Comparison of ENCODE assay signal across 9 cellular contexts in the genomic region with DNA sequence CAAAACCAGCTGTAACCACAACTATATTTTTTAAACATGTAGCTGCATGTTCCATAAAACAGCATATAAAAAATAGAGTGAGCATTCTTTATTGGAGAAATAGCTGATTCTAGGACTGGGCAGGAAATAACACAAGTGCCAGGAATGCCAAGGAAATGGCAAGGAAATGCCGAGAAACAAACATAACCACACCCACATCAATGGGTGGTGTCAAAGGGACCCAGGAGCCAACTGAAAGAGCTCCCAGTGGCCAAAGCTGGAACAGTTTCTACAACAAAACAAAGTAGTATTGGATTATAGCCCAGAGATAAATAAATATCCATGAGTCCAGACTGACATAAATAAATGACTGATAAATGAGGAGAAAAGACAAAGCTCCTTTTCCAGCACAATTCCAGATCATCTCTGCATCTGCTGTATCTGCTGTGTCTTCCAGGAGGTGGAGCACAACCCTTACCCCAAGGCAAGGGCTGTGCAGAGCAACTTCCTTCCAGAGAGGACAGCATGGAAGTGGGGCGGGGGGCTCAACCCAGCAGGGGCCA. TPM values are rescaled to one million over a fixed set of nuclear protein-coding genes. Genes with fewer than 3 reads are reported as not detected.
A peak's percentile ranks its signal among the peaks of the same experiment; 100 is the strongest.
DNase-seq lines count a peak whose midpoint lies in the region; ATAC-seq and TF ChIP-seq lines count a peak whose summit lies in the region.
"Had no signal": no experiment of that assay in that cellular context is flagged by ENCODE, and none has a peak within 500 bp of the region (broad histone marks: within the 10 kb centered on the region; RNA-seq: fewer than 3 reads in every experiment).

No MANE protein-coding gene starts in this region.

- no peak for ATAC-seq in HG02938 (IDR thresholded peaks at IDR 0.05; ENCODE audit: unreplicated experiment)

- peak; percentile 65 for TF ChIP-seq CTCF in A673 (conservative IDR thresholded peaks at IDR 0.05; ENCODE audit: low read depth, low read length)
- TF ChIP-seq CTCF in HEK293 (tag by site-specific recombination; IDR thresholded peaks at IDR 0.05): peak; percentile 75

- POLR2A ChIA-PET in A673 (lab: Charles Lee; ENCODE audit: low non-redundant PET): interaction anchor here (0.5 kb wide), 1 partner anchor 453 kb away, joined by 5 read pairs; no protein-coding TSS in a partner anchor
- POLR2A ChIA-PET in HEK293 (lab: Yijun Ruan, JAX): interaction anchor here (0.6 kb wide), 1 partner anchor 222 kb away, joined by 3 read pairs; no protein-coding TSS in a partner anchor

- H3K27me3 ChIP-seq in A673 (replicated peaks; ENCODE audit: insufficient read depth, low read depth, low read length, poor library complexity): no peaks in the 10 kb centered on the region
- H3K27me3 ChIP-seq in adipocyte (replicated peaks; ENCODE audit: control insufficient read depth, insufficient read depth, low read length): no peaks in the 10 kb centered on the region

- peak overlapping the region; percentile 64 for H3K27ac ChIP-seq in A673 (ENCODE audit: low read depth, low read length, poor library complexity, severe bottlenecking)
- H3K27ac ChIP-seq in HEK293 (ENCODE audit: extremely low read depth, low read depth, low read length): no peak overlapping the region

- DNase-seq in A673 (ENCODE audit: low spot score) (peak; percentile 91), adipocyte (ENCODE audit: low read depth) (peak; percentile 81), iris pigment epithelial cell (ENCODE audit: low read depth) (peak; percentile 68), NCI-H2029 treated with DMSO at 0.1 percent for 48 hours (lab: John Stamatoyannopoulos, UW) (no peak), NCI-H510A (lab: John Stamatoyannopoulos, UW) (no peak)
- no peak for DNase-seq in stimulated activated CD4-positive, alpha-beta T cell treated with anti-CD3 and anti-CD28 coated beads, Interleukin-4, amount 100 ng/mL, for 4 hours
- DNase-seq: GDM1 had no signal

- H3K4me3 ChIP-seq in A673 (ENCODE audit: low read depth, low read length, poor library complexity, severe bottlenecking) (no peak overlapping the region), HEK293 (ENCODE audit: low read depth, low read length) (no peak overlapping the region), adipocyte (ENCODE audit: low read length) (peak overlapping the region; percentile 20)

- H3K9me3 ChIP-seq in A673 (ENCODE audit: low read depth, low read length, poor library complexity, severe bottlenecking) (no peaks in the 10 kb centered on the region), HEK293 (ENCODE audit: control insufficient read depth, insufficient read depth, low read depth, low read length) (no peaks in the 10 kb centered on the region), adipocyte (ENCODE audit: control insufficient read depth, low read length) (no peaks in the 10 kb centered on the region)

- H3K36me3 ChIP-seq in A673 (ENCODE audit: insufficient read depth, low read length, poor library complexity, severe bottlenecking): no peaks in the 10 kb centered on the region
- H3K36me3 ChIP-seq in HEK293 (ENCODE audit: control insufficient read depth in 2 of 2, insufficient read depth in 1 of 2, low read length in 2 of 2): no peaks in the 10 kb centered on the region
- H3K36me3 ChIP-seq in adipocyte (ENCODE audit: control insufficient read depth, insufficient read depth, low read length, severe bottlenecking): peaks cover 3% of the 10 kb centered on the region

- H3K4me1 ChIP-seq in A673 (ENCODE audit: insufficient read depth, low read length, poor library complexity, severe bottlenecking) (peaks cover 65% of the 10 kb centered on the region), HEK293 (ENCODE audit: control insufficient read depth, insufficient read depth, low read length) (peaks cover 14% of the 10 kb centered on the region; the same call in 1 of the 2 replicates), adipocyte (ENCODE audit: control insufficient read depth, insufficient read depth, low read length) (peaks cover 26% of the 10 kb centered on the region)

- BruUV-seq in A673 (replicated peaks; lab: Mats Ljungman, UMichigan): no TSS peak

- CTCF ChIA-PET in A673 (lab: Charles Lee) (interaction anchor here (0.7 to 1.4 kb wide), 6 partner anchors 10 to 137 kb away, joined by 3 to 10 read pairs (median 4); no protein-coding TSS in a partner anchor), HEK293 (lab: Yijun Ruan, JAX) (interaction anchor here (0.6 to 2.3 kb wide), 13 partner anchors 11 to 1069 kb away, joined by 3 to 27 read pairs (median 4); no protein-coding TSS in a partner anchor)

- intact Hi-C loops in A673 (cut with micrococcal nuclease; ENCODE audit: unreplicated experiment): no loop called here

- H3K9ac ChIP-seq in adipocyte (ENCODE audit: low read length): peak overlapping the region; percentile 9

TF ChIP-seq in HEK293, 187 proteins besides CTCF, POLR2A, EP300 and RAD21 (continues in another document):
- TF ChIP-seq ZNF792 (tag by site-specific recombination; IDR thresholded peaks at IDR 0.05) (no peak), KLF1 (tag by site-specific recombination; IDR thresholded peaks at IDR 0.05) (0 out of 2 replicates have a peak, but pooled peaks have one; percentile 33), ZFHX2 (tag by site-specific recombination; conservative IDR thresholded peaks at IDR 0.05) (no peak), ZNF600 (tag by site-specific recombination; IDR thresholded peaks at IDR 0.05) (peak; percentile 70), ZNF24 (tag by site-specific recombination; IDR thresholded peaks at IDR 0.05) (no peak), ZNF132 (tag by site-specific recombination; IDR thresholded peaks at IDR 0.05; ENCODE audit: borderline replicate concordance) (no peak), SP3 (tag by site-specific recombination; IDR thresholded peaks at IDR 0.05) (no peak), KLF9 (tag by site-specific recombination; IDR thresholded peaks at IDR 0.05; ENCODE audit: low read depth) (0 out of 2 replicates have a peak, but pooled peaks have one; percentile 30), ZNF654 (tag by site-specific recombination; IDR thresholded peaks at IDR 0.05; ENCODE audit: low read depth) (no peak), ZNF223 (tag by site-specific recombination; IDR thresholded peaks at IDR 0.05) (no peak), ZNF610 (tag by site-specific recombination; IDR thresholded peaks at IDR 0.05; ENCODE audit: borderline replicate concordance) (no peak), ZIC2 (tag by site-specific recombination; IDR thresholded peaks at IDR 0.05) (no peak), TRIM28 (IDR thresholded peaks at IDR 0.05; ENCODE audit: borderline replicate concordance, low read length) (no peak), ZNF114 (tag by site-specific recombination; IDR thresholded peaks at IDR 0.05) (no peak), FEZF1 (tag by site-specific recombination; IDR thresholded peaks at IDR 0.05) (no peak), ZNF202 (tag by site-specific recombination; IDR thresholded peaks at IDR 0.05; ENCODE audit: borderline replicate concordance) (no peak), GLIS1 (tag by site-specific recombination; IDR thresholded peaks at IDR 0.05) (no peak), ZNF16 (tag by site-specific recombination; IDR thresholded peaks at IDR 0.05; ENCODE audit: low read depth) (no peak), ZSCAN23 (tag by site-specific recombination; IDR thresholded peaks at IDR 0.05) (no peak), SCRT2 (tag by site-specific recombination; IDR thresholded peaks at IDR 0.05) (no peak), ZNF555 (tag by site-specific recombination; conservative IDR thresholded peaks at IDR 0.05) (no peak)
- TF ChIP-seq, protein P1, sequence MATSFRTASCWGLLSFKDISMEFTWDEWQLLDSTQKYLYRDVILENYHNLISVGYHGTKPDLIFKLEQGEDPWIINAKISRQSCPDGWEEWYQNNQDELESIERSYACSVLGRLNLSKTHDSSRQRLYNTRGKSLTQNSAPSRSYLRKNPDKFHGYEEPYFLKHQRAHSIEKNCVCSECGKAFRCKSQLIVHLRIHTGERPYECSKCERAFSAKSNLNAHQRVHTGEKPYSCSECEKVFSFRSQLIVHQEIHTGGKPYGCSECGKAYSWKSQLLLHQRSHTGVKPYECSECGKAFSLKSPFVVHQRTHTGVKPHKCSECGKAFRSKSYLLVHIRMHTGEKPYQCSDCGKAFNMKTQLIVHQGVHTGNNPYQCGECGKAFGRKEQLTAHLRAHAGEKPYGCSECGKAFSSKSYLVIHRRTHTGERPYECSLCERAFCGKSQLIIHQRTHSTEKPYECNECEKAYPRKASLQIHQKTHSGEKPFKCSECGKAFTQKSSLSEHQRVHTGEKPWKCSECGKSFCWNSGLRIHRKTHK (tag by site-specific recombination; IDR thresholded peaks at IDR 0.05): no peak
- TF ChIP-seq, protein P2, sequence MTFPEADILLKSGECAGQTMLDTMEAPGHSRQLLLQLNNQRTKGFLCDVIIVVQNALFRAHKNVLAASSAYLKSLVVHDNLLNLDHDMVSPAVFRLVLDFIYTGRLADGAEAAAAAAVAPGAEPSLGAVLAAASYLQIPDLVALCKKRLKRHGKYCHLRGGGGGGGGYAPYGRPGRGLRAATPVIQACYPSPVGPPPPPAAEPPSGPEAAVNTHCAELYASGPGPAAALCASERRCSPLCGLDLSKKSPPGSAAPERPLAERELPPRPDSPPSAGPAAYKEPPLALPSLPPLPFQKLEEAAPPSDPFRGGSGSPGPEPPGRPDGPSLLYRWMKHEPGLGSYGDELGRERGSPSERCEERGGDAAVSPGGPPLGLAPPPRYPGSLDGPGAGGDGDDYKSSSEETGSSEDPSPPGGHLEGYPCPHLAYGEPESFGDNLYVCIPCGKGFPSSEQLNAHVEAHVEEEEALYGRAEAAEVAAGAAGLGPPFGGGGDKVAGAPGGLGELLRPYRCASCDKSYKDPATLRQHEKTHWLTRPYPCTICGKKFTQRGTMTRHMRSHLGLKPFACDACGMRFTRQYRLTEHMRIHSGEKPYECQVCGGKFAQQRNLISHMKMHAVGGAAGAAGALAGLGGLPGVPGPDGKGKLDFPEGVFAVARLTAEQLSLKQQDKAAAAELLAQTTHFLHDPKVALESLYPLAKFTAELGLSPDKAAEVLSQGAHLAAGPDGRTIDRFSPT (tag by site-specific recombination; IDR thresholded peaks at IDR 0.05): no peak
- TF ChIP-seq, protein P3, sequence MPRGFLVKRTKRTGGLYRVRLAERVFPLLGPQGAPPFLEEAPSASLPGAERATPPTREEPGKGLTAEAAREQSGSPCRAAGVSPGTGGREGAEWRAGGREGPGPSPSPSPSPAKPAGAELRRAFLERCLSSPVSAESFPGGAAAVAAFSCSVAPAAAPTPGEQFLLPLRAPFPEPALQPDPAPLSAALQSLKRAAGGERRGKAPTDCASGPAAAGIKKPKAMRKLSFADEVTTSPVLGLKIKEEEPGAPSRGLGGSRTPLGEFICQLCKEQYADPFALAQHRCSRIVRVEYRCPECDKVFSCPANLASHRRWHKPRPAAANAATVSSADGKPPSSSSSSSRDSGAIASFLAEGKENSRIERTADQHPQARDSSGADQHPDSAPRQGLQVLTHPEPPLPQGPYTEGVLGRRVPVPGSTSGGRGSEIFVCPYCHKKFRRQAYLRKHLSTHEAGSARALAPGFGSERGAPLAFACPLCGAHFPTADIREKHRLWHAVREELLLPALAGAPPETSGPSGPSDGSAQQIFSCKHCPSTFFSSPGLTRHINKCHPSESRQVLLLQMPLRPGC (tag by site-specific recombination; IDR thresholded peaks at IDR 0.05): no peak

RNA-seq across cellular contexts. Expression of a gene that starts 28.1 kb away (rescaled TPM):
- 22.6 and 31.9 TPM in 2 replicates for total RNA-seq in A673 (2021)

Comparison
In these comparisons a context has a peak if more than half of its experiments do, and no peak if none do; other contexts are left out.
1. DNase-seq: peak in A673 (single experiment), adipocyte (single experiment) and iris pigment epithelial cell (single experiment); none in NCI-H2029 treated with DMSO at 0.1 percent for 48 hours (single experiment), stimulated activated CD4-positive, alpha-beta T cell treated with anti-CD3 and anti-CD28 coated beads, Interleukin-4, amount 100 ng/mL, for 4 hours (0 of 2) and NCI-H510A (single experiment).